In the genomic region with DNA sequence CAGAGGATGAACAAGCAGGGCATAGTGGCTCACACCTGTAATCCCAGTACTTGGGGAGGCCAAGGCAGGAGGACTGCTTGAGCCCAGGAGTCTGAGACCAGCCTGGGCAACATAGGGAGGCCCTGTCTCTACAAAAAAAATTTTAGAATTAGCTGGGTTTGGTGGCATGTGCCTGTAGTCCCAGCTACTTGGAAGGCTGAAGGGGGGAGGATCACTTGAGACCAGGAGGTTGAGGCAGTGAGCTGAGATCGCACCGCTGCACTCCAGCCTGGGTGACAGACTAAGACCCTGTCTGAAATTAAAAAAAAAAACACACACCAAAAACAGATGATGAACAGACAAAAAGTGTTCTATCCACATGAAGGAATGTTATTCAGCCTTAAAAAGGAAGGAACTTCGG, we compare ENCODE assay signal across 8 cellular contexts. TPM values are rescaled to one million over a fixed set of nuclear protein-coding genes. Genes with fewer than 3 reads are reported as not detected.
"Had no signal": no experiment of that assay in that cellular context is flagged by ENCODE, and none has a peak within 500 bp of the region (broad histone marks: within the 10 kb centered on the region; RNA-seq: fewer than 3 reads in every experiment).

No MANE protein-coding gene starts in this region.

RNA-seq across cellular contexts. Expression of a gene that starts 39.6 kb away (rescaled TPM):
- total RNA-seq: activated naive CD8-positive, alpha-beta T cell treated with anti-CD3 and anti-CD28 coated beads for 36 hours; activated T-cell treated with anti-CD3 and anti-CD28 coated beads, Interleukin-2, amount 50 U/mL, for 4 hours; ascending aorta; cardiac muscle cell; LHCN-M2; NCI-H460; RPMI7951; SK-MEL-5 had no signal
